In the genomic region with DNA sequence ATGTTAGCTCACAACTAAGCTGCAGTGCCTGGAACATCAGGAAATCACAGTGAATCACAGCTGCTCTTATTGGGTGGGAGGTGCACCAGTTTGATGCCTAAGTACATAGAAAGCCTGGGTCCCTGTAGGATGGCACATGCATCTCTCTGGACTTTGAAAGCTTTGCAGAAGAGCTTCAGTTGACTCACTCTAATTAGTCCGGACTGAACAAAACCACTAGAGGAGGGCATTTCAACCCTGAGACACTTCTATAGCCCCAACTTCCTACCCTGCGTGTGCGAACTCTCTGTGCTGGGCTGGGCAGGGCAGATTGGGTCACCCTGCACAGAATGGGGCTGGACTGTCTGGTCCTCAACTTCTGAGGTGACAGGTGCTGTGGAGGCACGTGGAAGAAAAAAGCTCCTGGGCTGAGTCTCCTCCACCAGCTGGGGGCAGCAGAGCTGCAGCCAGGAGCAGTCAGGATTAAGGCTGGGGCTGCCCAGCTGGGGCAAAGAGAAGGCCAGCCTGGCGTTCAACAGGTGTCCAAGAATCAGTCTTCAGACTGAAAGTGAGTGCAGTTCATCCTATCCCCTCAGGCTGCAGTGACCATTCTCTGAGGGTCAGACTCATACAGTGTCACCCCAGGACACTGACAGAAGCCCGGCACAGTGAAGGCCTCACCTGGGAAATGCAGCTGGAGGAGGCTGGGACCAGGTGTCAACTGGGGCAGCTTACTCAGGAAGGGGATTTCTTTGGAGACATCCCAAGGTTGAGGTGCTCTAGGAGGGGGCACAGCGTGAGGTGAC, we compare ENCODE assay signal across 9 cellular contexts. TPM values are rescaled to one million over a fixed set of nuclear protein-coding genes. Genes with fewer than 3 reads are reported as not detected.
DNase-seq lines count a peak whose midpoint lies in the region; ATAC-seq and TF ChIP-seq lines count a peak whose summit lies in the region.
"Had no signal": no experiment of that assay in that cellular context is flagged by ENCODE, and none has a peak within 500 bp of the region (broad histone marks: within the 10 kb centered on the region; RNA-seq: fewer than 3 reads in every experiment).

No MANE protein-coding gene starts in this region.

- H3K4me1 ChIP-seq in heart left ventricle, result no peaks in the 10 kb centered on the region
- no peaks in the 10 kb centered on the region for H3K4me1 ChIP-seq in osteoblast (ENCODE audit: insufficient read depth, low read length)
- H3K4me1 ChIP-seq: HAP-1 had no signal

- peaks cover 0 to 14% (median 0%) of the 10 kb centered on the region in 12 donors for H3K9me3 ChIP-seq in heart left ventricle
- H3K9me3 ChIP-seq in osteoblast (ENCODE audit: low read depth, low read length), result peaks cover 4% of the 10 kb centered on the region
- H3K9me3 ChIP-seq: HAP-1 had no signal

- H3K27ac ChIP-seq in heart left ventricle (no peak overlapping the region), osteoblast (ENCODE audit: low read depth, low read length) (no peak overlapping the region)

- no peak overlapping the region for H3K4me2 ChIP-seq in osteoblast (ENCODE audit: insufficient read depth, low read length)

- peak in 11 of 12 donors; percentile 14 to 50 (median 42) for TF ChIP-seq CTCF in heart left ventricle (IDR thresholded peaks at IDR 0.05)
- TF ChIP-seq CTCF in osteoblast (IDR thresholded peaks at IDR 0.05; ENCODE audit: extremely low read depth, low read depth, low read length), result peak; percentile 69

- no peak for TF ChIP-seq POLR2A in heart left ventricle (IDR thresholded peaks at IDR 0.05)

- no peak for DNase-seq in heart left ventricle
- DNase-seq in cardiac septum (ENCODE audit: low spot score), result no peak
- peak; percentile 37 for DNase-seq in NCI-H69 (lab: John Stamatoyannopoulos, UW)
- peak; percentile 63 for DNase-seq in ecto neural progenitor cell (ENCODE audit: low spot score)
- DNase-seq in osteoblast (ENCODE audit: insufficient read length, low spot score, missing footprints), result no peak
- DNase-seq in GM19240 (ENCODE audit: insufficient read length, low spot score), result no peak

- WGBS in heart left ventricle, 4 donors, result 50 to 57% (median 56%) methylated on average over 5 to 7 of the region's 7 CpGs

- intact Hi-C loops in heart left ventricle (cut with DNase I), result no loop called here
- intact Hi-C loops in cardiac septum (cut with DNase I), result no loop called here

- peak in 1 of 4 donors; percentile 29 for ATAC-seq in heart left ventricle
- ATAC-seq in GM18517 (IDR thresholded peaks at IDR 0.05; ENCODE audit: unreplicated experiment), result no peak
- ATAC-seq in GM18511 (IDR thresholded peaks at IDR 0.05; ENCODE audit: unreplicated experiment), result no peak

- H4K20me1 ChIP-seq in osteoblast (ENCODE audit: insufficient read depth, low read length), result no peaks in the 10 kb centered on the region

- no peaks in the 10 kb centered on the region for H3K79me2 ChIP-seq in osteoblast (ENCODE audit: insufficient read depth, low read length)

- H3K4me3 ChIP-seq in heart left ventricle, result no peak overlapping the region
- H3K4me3 ChIP-seq in osteoblast (ENCODE audit: insufficient read depth, low read length), result no peak overlapping the region
- H3K4me3 ChIP-seq: HAP-1 had no signal

- peaks cover 0 to 8% (median 0%) of the 10 kb centered on the region in 9 donors for H3K27me3 ChIP-seq in heart left ventricle
- H3K27me3 ChIP-seq in osteoblast (ENCODE audit: insufficient read depth, low read length), result peaks cover 13% of the 10 kb centered on the region

- no peak overlapping the region for H2AFZ ChIP-seq in osteoblast (ENCODE audit: low read length)

- H3K36me3 ChIP-seq in heart left ventricle (no peaks in the 10 kb centered on the region), osteoblast (ENCODE audit: insufficient read depth, low read length) (no peaks in the 10 kb centered on the region)
- H3K36me3 ChIP-seq: HAP-1 had no signal

RNA-seq across cellular contexts. Expression of a gene that starts 22.1 kb away (rescaled TPM):
- not detected for total RNA-seq in heart left ventricle
- polyA plus RNA-seq in heart left ventricle, result not detected
- total RNA-seq in cardiac septum, result not detected
- total RNA-seq in osteoblast, result not detected in 2 replicates

Comparison
In these comparisons a context has a peak if more than half of its experiments do, and no peak if none do; other contexts are left out.
1. DNase-seq: peak in NCI-H69 (single experiment) and ecto neural progenitor cell (single experiment); none in heart left ventricle (0 of 5), cardiac septum (single experiment), osteoblast (single experiment) and GM19240 (single experiment).